17 cellular contexts compared by ENCODE assay signal in the genomic region with DNA sequence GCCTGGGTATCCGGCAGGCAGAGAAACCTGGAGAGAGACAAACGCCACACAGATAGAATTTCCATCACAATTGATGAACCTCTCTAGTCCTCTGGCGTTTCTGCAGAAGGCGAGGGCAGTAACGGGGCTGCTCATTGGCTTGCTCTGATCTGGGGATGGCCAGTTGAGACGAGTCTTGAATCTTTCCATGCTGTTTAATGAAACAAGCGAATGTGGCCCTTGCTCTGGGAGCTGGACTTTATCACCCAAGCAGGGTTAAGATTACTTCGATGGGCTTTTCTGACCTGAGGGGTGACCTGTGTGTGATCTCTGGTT. TPM values are rescaled to one million over a fixed set of nuclear protein-coding genes. Genes with fewer than 3 reads are reported as not detected.
DNase-seq lines count a peak whose midpoint lies in the region; ATAC-seq lines count a peak whose summit lies in the region.
"Had no signal": no experiment of that assay in that cellular context is flagged by ENCODE, and none has a peak within 500 bp of the region (broad histone marks: within the 10 kb centered on the region; RNA-seq: fewer than 3 reads in every experiment).

No MANE protein-coding gene starts in this region.

- H3K9ac ChIP-seq in NT2/D1 (ENCODE audit: insufficient read length, low read depth) (peak overlapping the region; percentile 67), neuronal stem cell (ENCODE audit: low read depth, low read length, poor library complexity) (no peak overlapping the region)

- WGBS in neuronal stem cell (ENCODE audit: extremely low coverage in 2 of 2, insufficient read length in 2 of 2, insufficient replicate concordance in 1 of 2), 2 donors, result no CpG with 5 or more reads among the region's 8 CpGs

- H3K27ac ChIP-seq in neuronal stem cell (replicated peaks; ENCODE audit: low read length), result no peak overlapping the region
- H3K27ac ChIP-seq: ascending aorta, epithelial cell of prostate, pancreas, uterus had no signal

- no peaks in the 10 kb centered on the region for H3K27me3 ChIP-seq in H7 (ENCODE audit: control insufficient read depth, insufficient read depth, low read length)
- H3K27me3 ChIP-seq in NT2/D1 (ENCODE audit: insufficient read depth, insufficient read length), result no peaks in the 10 kb centered on the region
- peaks cover 0 to 10% (median 2%) of the 10 kb centered on the region in 3 experiments for H3K27me3 ChIP-seq in neuronal stem cell (ENCODE audit: control insufficient read depth in 3 of 3, insufficient read depth in 3 of 3, low read depth in 1 of 3, low read length in 3 of 3)
- H3K27me3 ChIP-seq: pancreas, uterus had no signal

- no peak overlapping the region for H4K91ac ChIP-seq in neuronal stem cell (ENCODE audit: low read depth, low read length, poor library complexity)

- H3K9me3 ChIP-seq in NT2/D1 (ENCODE audit: insufficient read depth, low read length) (no peaks in the 10 kb centered on the region), neuronal stem cell (replicated peaks in 1 of 2; ENCODE audit: control insufficient read depth in 2 of 2, insufficient read depth in 1 of 2, low read depth in 1 of 2, low read length in 2 of 2) (no peaks in the 10 kb centered on the region)
- H3K9me3 ChIP-seq: ascending aorta, heart right ventricle, pancreas, uterus had no signal

- no peak overlapping the region for H2BK12ac ChIP-seq in neuronal stem cell (ENCODE audit: low read length)

- H3K4me3 ChIP-seq in H7 (ENCODE audit: insufficient read depth, low read depth, low read length), result peak overlapping the region; percentile 23; the same call in 1 of the 2 replicates
- peak overlapping the region; percentile 41 for H3K4me3 ChIP-seq in NT2/D1 (ENCODE audit: insufficient read length, low read depth)
- H3K4me3 ChIP-seq in iPS-11a (ENCODE audit: low read depth, low read length), result peak overlapping the region; percentile 14
- H3K4me3 ChIP-seq in neuronal stem cell (ENCODE audit: low read length in 2 of 2), result no peak overlapping the region
- H3K4me3 ChIP-seq: ascending aorta, heart right ventricle, uterus had no signal

- H2AK5ac ChIP-seq in neuronal stem cell (ENCODE audit: low read depth, low read length), result no peak overlapping the region

- no peak overlapping the region for H3K4ac ChIP-seq in neuronal stem cell (ENCODE audit: low read length)

- no peak overlapping the region for H3K4me2 ChIP-seq in neuronal stem cell (ENCODE audit: insufficient read depth, low read length, poor library complexity, severe bottlenecking)

- H4K8ac ChIP-seq in neuronal stem cell (ENCODE audit: low read depth, low read length), result no peak overlapping the region

- H3K4me1 ChIP-seq in NT2/D1 (ENCODE audit: insufficient read depth, insufficient read length) (peaks cover 6% of the 10 kb centered on the region), neuronal stem cell (ENCODE audit: control insufficient read depth in 2 of 2, insufficient read depth in 1 of 2, low read depth in 1 of 2, low read length in 2 of 2) (peaks cover 0 to 20% of the 10 kb centered on the region in 2 donors)
- H3K4me1 ChIP-seq: ascending aorta, pancreas, uterus had no signal

- H2BK120ac ChIP-seq in neuronal stem cell (ENCODE audit: low read depth, low read length), result no peak overlapping the region

- H2BK15ac ChIP-seq in neuronal stem cell (ENCODE audit: low read length), result no peak overlapping the region

- H3K79me1 ChIP-seq in neuronal stem cell (ENCODE audit: low read depth, low read length), result no peaks in the 10 kb centered on the region

- H2AFZ ChIP-seq in neuronal stem cell (ENCODE audit: low read length), result peak overlapping the region; percentile 54

- H3K18ac ChIP-seq in neuronal stem cell (ENCODE audit: low read length), result no peak overlapping the region

- H3K36me3 ChIP-seq in H7 (replicated peaks; ENCODE audit: control insufficient read depth, insufficient read depth, low read length) (no peaks in the 10 kb centered on the region), NT2/D1 (ENCODE audit: insufficient read depth, insufficient read length, low read length) (no peaks in the 10 kb centered on the region), neuronal stem cell (replicated peaks in 1 of 2; ENCODE audit: control insufficient read depth in 2 of 2, insufficient read depth in 2 of 2, low read length in 2 of 2) (no peaks in the 10 kb centered on the region)
- H3K36me3 ChIP-seq: ascending aorta, heart right ventricle, pancreas, uterus had no signal

- H2BK5ac ChIP-seq in neuronal stem cell (ENCODE audit: low read length), result no peak overlapping the region

- no peak for ATAC-seq in HG02588 (IDR thresholded peaks at IDR 0.05; ENCODE audit: unreplicated experiment)
- ATAC-seq in GM18519 (IDR thresholded peaks at IDR 0.05; ENCODE audit: low FRiP score, unreplicated experiment), result no peak
- ATAC-seq: CD8-positive, alpha-beta T cell had no signal

- DNase-seq in H7 (peak; percentile 56), NT2/D1 (ENCODE audit: low read depth, low spot score) (no peak), neuronal stem cell (ENCODE audit: low spot score) (no peak), COR-L47 (lab: John Stamatoyannopoulos, UW) (no peak)
- DNase-seq: central memory CD4-positive, alpha-beta T cell; mesenchymal stem cell; NCI-H1105 treated with DMSO at 0.1 percent for 48 hours; NCI-H510A had no signal

- H3K14ac ChIP-seq in neuronal stem cell (ENCODE audit: low read length), result no peak overlapping the region

- H3K23ac ChIP-seq in neuronal stem cell (ENCODE audit: low read depth, low read length, poor library complexity), result no peak overlapping the region

RNA-seq across cellular contexts. Expression of a gene that starts 42.4 kb away (rescaled TPM):
- 4.5 and 10.5 TPM in 2 replicates for total RNA-seq in H7 (2014; rRNA removed; shearing (Covaris generic))
- polyA plus RNA-seq in neuronal stem cell (2013, experiment 1 of 2), result 7.4 TPM
- polyA plus RNA-seq in neuronal stem cell (2013, experiment 2 of 2), result 7.1 TPM

Comparison
In these comparisons a context has a peak if more than half of its experiments do, and no peak if none do; other contexts are left out.
1. H3K4me3 ChIP-seq: peak in H7 (single experiment), NT2/D1 (single experiment) and iPS-11a (single experiment); none in neuronal stem cell (0 of 2).